Comparison of ENCODE assay signal across 24 cellular contexts in genomic region chr5:9731159-9731558, GRCh38.
"Had no signal": no experiment of that assay in that cellular context is flagged by ENCODE, and none has a peak within 500 bp of the region (broad histone marks: within the 10 kb centered on the region; RNA-seq: fewer than 3 reads in every experiment).

No MANE protein-coding gene starts in this region.

- H3K9me3 ChIP-seq: colonic mucosa, esophagus muscularis mucosa, esophagus squamous epithelium, gastrocnemius medialis, gastroesophageal sphincter, heart left ventricle, heart right ventricle had no signal

- H3K27ac Mint-ChIP-seq: dendritic cell treated with granulocyte-macrophage colony-stimulating factor and Interleukin-4, amounts not matched to agents 40 ng/mL and 50 ng/mL, for 4 days; effector memory CD8-positive, alpha-beta T cell; endodermal cell had no signal

- H3K4me3 Mint-ChIP-seq: dendritic cell treated with granulocyte-macrophage colony-stimulating factor and Interleukin-4, amounts not matched to agents 40 ng/mL and 50 ng/mL, for 4 days; effector memory CD8-positive, alpha-beta T cell; endodermal cell had no signal

- H3K27me3 Mint-ChIP-seq: dendritic cell treated with granulocyte-macrophage colony-stimulating factor and Interleukin-4, amounts not matched to agents 40 ng/mL and 50 ng/mL, for 4 days; effector memory CD8-positive, alpha-beta T cell had no signal

- DNase-seq: colonic mucosa; cortex of kidney; dermis blood vessel endothelial cell; dorsolateral prefrontal cortex; effector CD4-positive, alpha-beta T cell; effector CD8-positive, alpha-beta T cell; effector memory CD4-positive, alpha-beta T cell; effector memory CD8-positive, alpha-beta T cell; endodermal cell; erythroblast; esophagus squamous epithelium; foreskin fibroblast; foreskin keratinocyte; foreskin melanocyte; gastrocnemius medialis; glutamatergic neuron; head of caudate nucleus; heart left ventricle; heart right ventricle had no signal

- H3K27me3 ChIP-seq: colonic mucosa, dorsolateral prefrontal cortex, esophagus muscularis mucosa, esophagus squamous epithelium, foreskin keratinocyte, gastrocnemius medialis, gastroesophageal sphincter, heart left ventricle, heart right ventricle had no signal

- H3K4me3 ChIP-seq: colonic mucosa, coronary artery, dorsolateral prefrontal cortex, esophagus muscularis mucosa, esophagus squamous epithelium, gastrocnemius medialis, gastroesophageal sphincter, heart left ventricle, heart right ventricle had no signal

- H3K4me1 ChIP-seq: colonic mucosa, esophagus muscularis mucosa, esophagus squamous epithelium, foreskin keratinocyte, gastrocnemius medialis, gastroesophageal sphincter, heart left ventricle, heart right ventricle had no signal

- H3K36me3 ChIP-seq: colonic mucosa, esophagus muscularis mucosa, esophagus squamous epithelium, gastrocnemius medialis, gastroesophageal sphincter, heart left ventricle, heart right ventricle had no signal

- H3K27ac ChIP-seq: colonic mucosa, coronary artery, dorsolateral prefrontal cortex, epithelial cell of prostate, esophagus muscularis mucosa, esophagus squamous epithelium, foreskin keratinocyte, gastrocnemius medialis, gastroesophageal sphincter, heart left ventricle, heart right ventricle had no signal
